ENCODE assay signal across 29 cellular contexts in genomic region chr11:1218788-1219445, GRCh38. TPM values are rescaled to one million over a fixed set of nuclear protein-coding genes. Genes with fewer than 3 reads are reported as not detected.
DNase-seq lines count a peak whose midpoint lies in the region; ATAC-seq and TF ChIP-seq lines count a peak whose summit lies in the region.
"Had no signal": no experiment of that assay in that cellular context is flagged by ENCODE, and none has a peak within 500 bp of the region (broad histone marks: within the 10 kb centered on the region; RNA-seq: fewer than 3 reads in every experiment).

No MANE protein-coding gene starts in this region.

- H3K9me3 ChIP-seq in H9 (ENCODE audit: control insufficient read depth, low read depth, low read length): no peaks in the 10 kb centered on the region
- peaks cover 0 to 6% of the 10 kb centered on the region in 2 donors for H3K9me3 ChIP-seq in neuronal stem cell (replicated peaks in 1 of 2; ENCODE audit: control insufficient read depth in 2 of 2, insufficient read depth in 1 of 2, low read depth in 1 of 2, low read length in 2 of 2)
- H3K9me3 ChIP-seq: body of pancreas, HAP-1, MG63 had no signal

- H3K27me3 ChIP-seq in H9 (ENCODE audit: insufficient read depth, low read length): no peaks in the 10 kb centered on the region
- peaks cover 0 to 13% (median 0%) of the 10 kb centered on the region in 3 experiments for H3K27me3 ChIP-seq in neuronal stem cell (ENCODE audit: control insufficient read depth in 3 of 3, insufficient read depth in 3 of 3, low read depth in 1 of 3, low read length in 3 of 3)

- H3K27me3 Mint-ChIP-seq in H9 (ENCODE audit: low read depth): peaks cover 45% of the 10 kb centered on the region

- no peaks in the 10 kb centered on the region for H3K36me3 Mint-ChIP-seq in H9 (ENCODE audit: insufficient read depth in 1 of 3, low read depth in 3 of 3)
- H3K36me3 Mint-ChIP-seq: memory B cell had no signal

- H3K4ac ChIP-seq in H9 (ENCODE audit: low read depth, low read length) (no peak overlapping the region), neuronal stem cell (ENCODE audit: low read length) (peak overlapping the region; percentile 10)

- peak; percentile 24 for DNase-seq in 8988T
- DNase-seq in H9: peak; percentile 25
- peak; percentile 15 for DNase-seq in left ventricle myocardium superior
- DNase-seq in neuronal stem cell (ENCODE audit: low spot score): no peak
- no peak for DNase-seq in coronary artery (ENCODE audit: low spot score)
- no peak for DNase-seq in NCI-H2081 (lab: John Stamatoyannopoulos, UW)
- DNase-seq: activated CD4-positive, alpha-beta T cell treated with anti-CD3 and anti-CD28 coated beads, Interleukin-2, amount 10 ng/mL, durations not matched to agents 24 days and 14 days; activated naive CD4-positive, alpha-beta T cell treated with Interleukin-2 at 50 U/mL for 16 hours; activated T-cell treated with anti-CD3 and anti-CD28 coated beads, Interleukin-2, amount 50 U/mL, for 4 hours; cerebellar nuclear complex; KG1; MG63; NCI-H1105 treated with DMSO at 0.1 percent for 48 hours; NCI-H2029 treated with DMSO at 0.1 percent for 48 hours; NCI-H226; small intestine; stimulated activated CD4-positive, alpha-beta T cell treated with anti-CD3 and anti-CD28 coated beads, Interleukin-2, amount 100 ng/mL, for 24 hours; T-helper 2 cell; trophoblast cell had no signal

- H2BK5ac ChIP-seq in H9 (ENCODE audit: insufficient read length, low read length) (no peak overlapping the region), neuronal stem cell (ENCODE audit: low read length) (peak overlapping the region; percentile 93)

- H4K91ac ChIP-seq in H9 (ENCODE audit: insufficient read length, low read depth, low read length) (no peak overlapping the region), neuronal stem cell (ENCODE audit: low read depth, low read length, poor library complexity) (no peak overlapping the region)

- peaks cover 0 to 8% of the 10 kb centered on the region in 2 experiments; a peak in 4 of 5 replicates for H3K9me3 Mint-ChIP-seq in H9
- H3K9me3 Mint-ChIP-seq: activated CD4-positive, alpha-beta T cell treated with anti-CD3 and anti-CD28 coated beads, Interleukin-2, amount 10 ng/mL, durations not matched to agents 24 days and 14 days had no signal

- no peak overlapping the region for H3K23ac ChIP-seq in H9 (ENCODE audit: insufficient read length, low read depth, low read length)
- peak overlapping the region; percentile 75 for H3K23ac ChIP-seq in neuronal stem cell (ENCODE audit: low read depth, low read length, poor library complexity)

- H3K14ac ChIP-seq in H9 (ENCODE audit: insufficient read depth, low read length) (no peak overlapping the region), neuronal stem cell (ENCODE audit: low read length) (peak overlapping the region; percentile 56)

- no peak overlapping the region for H3K4me3 Mint-ChIP-seq in H9
- H3K4me3 Mint-ChIP-seq: activated CD4-positive, alpha-beta T cell treated with anti-CD3 and anti-CD28 coated beads, Interleukin-2, amount 10 ng/mL, durations not matched to agents 24 days and 14 days; activated T-cell treated with anti-CD3 and anti-CD28 coated beads, Interleukin-2, amount 50 U/mL, for 4 hours; memory B cell had no signal

- H3K79me1 ChIP-seq in H9 (ENCODE audit: insufficient read depth, low read depth, low read length, poor library complexity, severe bottlenecking) (no peaks in the 10 kb centered on the region), neuronal stem cell (ENCODE audit: low read depth, low read length) (no peaks in the 10 kb centered on the region)

- H3K27ac ChIP-seq in H9 (ENCODE audit: insufficient read length, low read depth, low read length): no peak overlapping the region
- no peak overlapping the region for H3K27ac ChIP-seq in neuronal stem cell (replicated peaks; ENCODE audit: low read length)
- H3K27ac ChIP-seq in coronary artery: no peak overlapping the region
- H3K27ac ChIP-seq: body of pancreas had no signal

- no peak overlapping the region for H2BK15ac ChIP-seq in H9 (ENCODE audit: low read depth, low read length)
- peak overlapping the region; percentile 96 for H2BK15ac ChIP-seq in neuronal stem cell (ENCODE audit: low read length)

- no peak overlapping the region for H3K4me3 ChIP-seq in neuronal stem cell (ENCODE audit: low read length in 2 of 2)
- H3K4me3 ChIP-seq in coronary artery: no peak overlapping the region
- H3K4me3 ChIP-seq: body of pancreas, HAP-1, MG63 had no signal

- no peak overlapping the region for H3K27ac Mint-ChIP-seq in H9
- H3K27ac Mint-ChIP-seq: activated CD4-positive, alpha-beta T cell treated with anti-CD3 and anti-CD28 coated beads, Interleukin-2, amount 10 ng/mL, durations not matched to agents 24 days and 14 days; memory B cell had no signal

- H3K4me1 Mint-ChIP-seq in H9: peaks cover 0 to 6% of the 10 kb centered on the region in 2 experiments; a peak in 2 of 4 replicates
- H3K4me1 Mint-ChIP-seq: activated CD4-positive, alpha-beta T cell treated with anti-CD3 and anti-CD28 coated beads, Interleukin-2, amount 10 ng/mL, durations not matched to agents 24 days and 14 days; memory B cell had no signal

- H2AK5ac ChIP-seq in H9 (ENCODE audit: insufficient read length, low read length) (no peak overlapping the region), neuronal stem cell (ENCODE audit: low read depth, low read length) (peak overlapping the region; percentile 97)

- H4K20me1 ChIP-seq in H9 (ENCODE audit: control insufficient read depth, insufficient read depth, insufficient read length): no peaks in the 10 kb centered on the region

- H2BK12ac ChIP-seq in H9 (ENCODE audit: insufficient read length, low read depth, low read length): no peak overlapping the region
- peak overlapping the region; percentile 73 for H2BK12ac ChIP-seq in neuronal stem cell (ENCODE audit: low read length)

- H3K36me3 ChIP-seq in neuronal stem cell (replicated peaks in 1 of 2; ENCODE audit: control insufficient read depth in 2 of 2, insufficient read depth in 2 of 2, low read length in 2 of 2): no peaks in the 10 kb centered on the region
- H3K36me3 ChIP-seq: HAP-1, MG63 had no signal

- no CpG with 5 or more reads among the region's 16 CpGs for WGBS in H9 (ENCODE audit: extremely low coverage, insufficient read length, low lambda C conversion rate)
- WGBS in neuronal stem cell (ENCODE audit: extremely low coverage in 2 of 2, insufficient read length in 2 of 2, insufficient replicate concordance in 1 of 2), 2 donors: no CpG with 5 or more reads among the region's 16 CpGs

- H3K56ac ChIP-seq in H9 (ENCODE audit: insufficient read length, low read depth, low read length): no peak overlapping the region

- H3K18ac ChIP-seq in H9 (ENCODE audit: insufficient read length, low read depth, low read length): no peak overlapping the region
- H3K18ac ChIP-seq in neuronal stem cell (ENCODE audit: low read length): peak overlapping the region; percentile 93

- intact Hi-C loops in left ventricle myocardium superior (cut with micrococcal nuclease): no loop called here

- H3K79me2 ChIP-seq in H9 (ENCODE audit: insufficient read depth, low read length): no peaks in the 10 kb centered on the region

- TF ChIP-seq CTCF in H9 (conservative IDR thresholded peaks at IDR 0.05) (no peak), coronary artery (IDR thresholded peaks at IDR 0.05) (no peak)

- H2AFZ ChIP-seq in H9 (ENCODE audit: low read length) (no peak overlapping the region), neuronal stem cell (ENCODE audit: low read length) (no peak overlapping the region)

- no peaks in the 10 kb centered on the region; the same call in 1 of the 2 replicates for H3K4me1 ChIP-seq in H9 (ENCODE audit: insufficient read depth, low read length)
- peaks cover 0 to 7% of the 10 kb centered on the region in 2 donors for H3K4me1 ChIP-seq in neuronal stem cell (ENCODE audit: control insufficient read depth in 2 of 2, insufficient read depth in 1 of 2, low read depth in 1 of 2, low read length in 2 of 2)
- H3K4me1 ChIP-seq: HAP-1 had no signal

- H3T11ph ChIP-seq in H9 (ENCODE audit: low read length): no peak overlapping the region

- no peak overlapping the region for H3K9ac ChIP-seq in H9 (ENCODE audit: extremely low read depth, insufficient read length, low read length)
- H3K9ac ChIP-seq in neuronal stem cell (ENCODE audit: low read depth, low read length, poor library complexity): peak overlapping the region; percentile 53

- H3K4me2 ChIP-seq in H9 (ENCODE audit: insufficient read depth, insufficient read length, low read length) (no peak overlapping the region), neuronal stem cell (ENCODE audit: insufficient read depth, low read length, poor library complexity, severe bottlenecking) (no peak overlapping the region)

- H4K8ac ChIP-seq in H9 (replicated peaks; ENCODE audit: insufficient read length, low read depth, low read length) (no peak overlapping the region), neuronal stem cell (ENCODE audit: low read depth, low read length) (no peak overlapping the region)

- H3K23me2 ChIP-seq in H9 (ENCODE audit: insufficient read length, low read depth, low read length, poor library complexity, severe bottlenecking): no peaks in the 10 kb centered on the region

- H2BK20ac ChIP-seq in H9 (ENCODE audit: low read depth, low read length, poor library complexity, severe bottlenecking): no peak overlapping the region

- H2BK120ac ChIP-seq in H9 (ENCODE audit: low read depth, low read length, poor library complexity, severe bottlenecking): no peak overlapping the region
- peak overlapping the region; percentile 72 for H2BK120ac ChIP-seq in neuronal stem cell (ENCODE audit: low read depth, low read length)

- H4K5ac ChIP-seq in H9 (ENCODE audit: insufficient read length, low read depth, low read length): no peak overlapping the region

- ATAC-seq in left ventricle myocardium superior (no peak), HG03159 (IDR thresholded peaks at IDR 0.05; ENCODE audit: unreplicated experiment) (no peak), HG02981 (IDR thresholded peaks at IDR 0.05; ENCODE audit: unreplicated experiment) (no peak)
- ATAC-seq: activated T-cell treated with anti-CD3 and anti-CD28 coated beads, Interleukin-2, amount 50 U/mL, for 4 hours; body of pancreas had no signal

RNA-seq across cellular contexts. Expression of gene MUC5B, which starts 3.9 kb away (rescaled TPM):
- total RNA-seq in H9 (2021): 0.02 TPM in 1 of 2 replicates, not detected in the other
- not detected for total RNA-seq in left ventricle myocardium superior
- 0.01 TPM for polyA plus RNA-seq in neuronal stem cell (2013, experiment 1 of 2)
- polyA plus RNA-seq in neuronal stem cell (2013, experiment 2 of 2): under 0.01 TPM
- total RNA-seq: activated CD4-positive, alpha-beta T cell treated with anti-CD3 and anti-CD28 coated beads, Interleukin-2, amount 10 ng/mL, durations not matched to agents 24 days and 14 days; G401; glomerular endothelial cell; pulmonary artery endothelial cell had no signal
- polyA plus RNA-seq: BJ, keratinocyte had no signal

Comparison
In these comparisons a context has a peak if more than half of its experiments do, and no peak if none do; other contexts are left out.
1. DNase-seq: peak in 8988T (single experiment), H9 (single experiment) and left ventricle myocardium superior (single experiment); none in neuronal stem cell (single experiment), coronary artery (single experiment) and NCI-H2081 (0 of 2).